ENCODE assay signal across 1 cellular context in genomic region chr6:30900863-30901417, GRCh38.
TF ChIP-seq lines count a peak whose summit lies in the region.

No MANE protein-coding gene starts in this region.

TF ChIP-seq in SK-N-SH, 30 proteins besides CTCF, POLR2A, EP300 and RAD21 (continued from another document):
- TF ChIP-seq REST (IDR thresholded peaks at IDR 0.05; ENCODE audit: low read depth, low read length) (no peak), MAX (IDR thresholded peaks at IDR 0.05; ENCODE audit: low read depth) (no peak), POLR2AphosphoS5 (IDR thresholded peaks at IDR 0.05; ENCODE audit: low read depth, low read length) (no peak), FOSL2 (IDR thresholded peaks at IDR 0.05; ENCODE audit: borderline replicate concordance, low read depth) (no peak), GATA2 (CRISPR knock-in tag; IDR thresholded peaks at IDR 0.05) (no peak), RFX5 (IDR thresholded peaks at IDR 0.05; ENCODE audit: low read length) (no peak)
